Comparison of ENCODE assay signal across 9 cellular contexts in genomic region chr12:95548056-95548538, GRCh38. TPM values are rescaled to one million over a fixed set of nuclear protein-coding genes. Genes with fewer than 3 reads are reported as not detected.
DNase-seq lines count a peak whose midpoint lies in the region; ATAC-seq and TF ChIP-seq lines count a peak whose summit lies in the region.
"Had no signal": no experiment of that assay in that cellular context is flagged by ENCODE, and none has a peak within 500 bp of the region (broad histone marks: within the 10 kb centered on the region; RNA-seq: fewer than 3 reads in every experiment).

No MANE protein-coding gene starts in this region.

- H3K4me3 Mint-ChIP-seq in activated B cell treated with CpG ODN at 0.5 μM for 24 hours = peak overlapping the region; percentile 91

- no peaks in the 10 kb centered on the region for H3K79me2 ChIP-seq in mesendoderm (ENCODE audit: control insufficient read depth, insufficient read depth, low read length)

- no peak for TF ChIP-seq CTCF in activated B cell treated with CpG ODN at 0.5 μM for 24 hours (IDR thresholded peaks at IDR 0.05)

- peak overlapping the region; percentile 93 for H3K4me2 ChIP-seq in mesendoderm (ENCODE audit: low read length)
- H3K4me2 ChIP-seq: BLaER1 had no signal

- H3K27ac ChIP-seq in duodenal mucosa (ENCODE audit: low read depth, low read length) (no peak overlapping the region), mesendoderm (ENCODE audit: low read depth, low read length) (peak overlapping the region; percentile 63)
- H3K27ac ChIP-seq: BLaER1 had no signal

- peak overlapping the region; percentile 84 for H3K56ac ChIP-seq in mesendoderm (ENCODE audit: low read length)

- H3K9ac ChIP-seq in duodenal mucosa (ENCODE audit: low read depth in 1 of 2, low read length in 2 of 2) (no peak overlapping the region), mesendoderm (ENCODE audit: low read length) (peak overlapping the region; percentile 65)
- H3K9ac ChIP-seq: BLaER1 had no signal

- H3K4me3 ChIP-seq in duodenal mucosa (ENCODE audit: low read depth in 1 of 2, low read length in 2 of 2) (peak overlapping the region; percentile 65 to 70), mesendoderm (ENCODE audit: low read length) (peak overlapping the region; percentile 64)
- H3K4me3 ChIP-seq: BLaER1 had no signal

- no peaks in the 10 kb centered on the region for H3K4me1 ChIP-seq in duodenal mucosa (ENCODE audit: control insufficient read depth in 1 of 2, insufficient read depth in 2 of 2, low read length in 2 of 2)
- peaks cover 7% of the 10 kb centered on the region for H3K4me1 ChIP-seq in mesendoderm (ENCODE audit: control insufficient read depth, low read depth, low read length)

- no peak overlapping the region for H2BK15ac ChIP-seq in mesendoderm (replicated peaks; ENCODE audit: low read depth)

- H2BK5ac ChIP-seq in mesendoderm (ENCODE audit: low read length) = no peak overlapping the region

- no peak overlapping the region for H4K8ac ChIP-seq in mesendoderm (ENCODE audit: low read depth, low read length)

- H3K36me3 ChIP-seq in duodenal mucosa (ENCODE audit: control insufficient read depth in 1 of 2, insufficient read depth in 2 of 2, low read length in 2 of 2) (no peaks in the 10 kb centered on the region), mesendoderm (ENCODE audit: control insufficient read depth, insufficient read depth, low read length) (no peaks in the 10 kb centered on the region)
- H3K36me3 ChIP-seq: BLaER1 had no signal

- H3K4ac ChIP-seq in mesendoderm (ENCODE audit: low read depth, low read length) = peak overlapping the region; percentile 49

- no peaks in the 10 kb centered on the region for H3K27me3 Mint-ChIP-seq in activated B cell treated with CpG ODN at 0.5 μM for 24 hours

- whole genome bisulfite sequencing in mesendoderm (ENCODE audit: extremely low coverage, insufficient coverage, low lambda C conversion rate) = no CpG with 5 or more reads among the region's 50 CpGs

- no peaks in the 10 kb centered on the region for H3K9me3 Mint-ChIP-seq in activated B cell treated with CpG ODN at 0.5 μM for 24 hours

- ATAC-seq in activated B cell treated with CpG ODN at 0.5 μM for 24 hours (ENCODE audit: low read depth) = peak; percentile 31

- H3K9me3 ChIP-seq in duodenal mucosa (ENCODE audit: control insufficient read depth in 1 of 2, low read length in 2 of 2) = peaks cover 5% of the 10 kb centered on the region in 2 donors

- H2BK120ac ChIP-seq in mesendoderm (ENCODE audit: low read depth, low read length) = no peak overlapping the region

- no peaks in the 10 kb centered on the region for H3K79me1 ChIP-seq in mesendoderm (ENCODE audit: low read length)

- H3K27me3 ChIP-seq in duodenal mucosa (ENCODE audit: control insufficient read depth in 1 of 2, insufficient read depth in 2 of 2, low read length in 2 of 2) (peaks cover 9 to 35% of the 10 kb centered on the region in 2 donors), mesendoderm (ENCODE audit: insufficient read depth, low read length, poor library complexity) (no peaks in the 10 kb centered on the region)
- H3K27me3 ChIP-seq: BLaER1 had no signal

- H2AK5ac ChIP-seq in mesendoderm (ENCODE audit: low read length) = no peak overlapping the region

- H3K27ac Mint-ChIP-seq in activated B cell treated with CpG ODN at 0.5 μM for 24 hours = peak overlapping the region; percentile 84

- peak overlapping the region; percentile 57 for H3K18ac ChIP-seq in mesendoderm (ENCODE audit: low read length)

- DNase-seq in NCI-H187 (lab: John Stamatoyannopoulos, UW) (peak; percentile 28 to 29), NCI-H187 treated with DMSO at 0.1 percent for 48 hours (lab: John Stamatoyannopoulos, UW) (no peak), activated B cell treated with CpG ODN at 0.5 μM for 24 hours (peak; percentile 46), mesendoderm (peak; percentile 74), SKM-1 treated with dmso at 0.1 percent for 144 hours (lab: John Stamatoyannopoulos, UW; ENCODE audit: unreplicated experiment) (no peak), Ammon's horn (ENCODE audit: low spot score) (no peak)
- peak; percentile 14 for DNase-seq in stimulated activated naive CD4-positive, alpha-beta T cell treated with Interleukin-2 at 50 U/mL for 16 hours (lab: John Stamatoyannopoulos, UW)

- peaks cover 2% of the 10 kb centered on the region for H3K36me3 Mint-ChIP-seq in activated B cell treated with CpG ODN at 0.5 μM for 24 hours (ENCODE audit: low read depth)

- POLR2A ChIA-PET in activated B cell treated with CpG ODN at 0.5 μM for 24 hours (lab: Charles Lee) = interaction anchor here (0.8 to 1.7 kb wide), 5 partner anchors 21 to 544 kb away, joined by 3 to 19 read pairs (median 4); partner anchors contain the start of genes FGD6, METAP2, NDUFA12 and VEZT

- H3K4me1 Mint-ChIP-seq in activated B cell treated with CpG ODN at 0.5 μM for 24 hours = peaks cover 20% of the 10 kb centered on the region

- no peak overlapping the region for H3K23ac ChIP-seq in mesendoderm (ENCODE audit: low read length)

- CTCF ChIA-PET in activated B cell treated with CpG ODN at 0.5 μM for 24 hours (lab: Charles Lee) = interaction anchor here (0.8 to 1.7 kb wide), 3 partner anchors 10 to 27 kb away, joined by 3 to 5 read pairs (median 4); no protein-coding TSS in a partner anchor

- no peak overlapping the region for H4K5ac ChIP-seq in mesendoderm (ENCODE audit: low read length)

- intact Hi-C loops in activated B cell treated with CpG ODN at 0.5 μM for 24 hours (cut with micrococcal nuclease) = loop anchor here (1.0 to 5.0 kb wide), 5 partner anchors 23 to 1871 kb away; partner anchors contain the start of genes AMDHD1, CRADD, FGD6 and SNRPF

RNA-seq across cellular contexts. Expression of gene USP44, which starts 3.2 kb away (rescaled TPM):
- total RNA-seq in activated B cell treated with CpG ODN at 0.5 μM for 24 hours = 3.4 and 5.4 TPM in 2 replicates
- 25.0 TPM for polyA plus RNA-seq in mesendoderm (2013, experiment 1 of 2)
- 27.8 TPM for polyA plus RNA-seq in mesendoderm (2013, experiment 2 of 2)

Comparison
In these comparisons a context has a peak if more than half of its experiments do, and no peak if none do; other contexts are left out.
1. DNase-seq: peak in NCI-H187 (2 of 2), activated B cell treated with CpG ODN at 0.5 μM for 24 hours (single experiment), mesendoderm (single experiment) and stimulated activated naive CD4-positive, alpha-beta T cell treated with Interleukin-2 at 50 U/mL for 16 hours (single experiment); none in NCI-H187 treated with DMSO at 0.1 percent for 48 hours (single experiment), SKM-1 treated with dmso at 0.1 percent for 144 hours (single experiment) and Ammon's horn (single experiment).